ENCODE assay signal across 10 cellular contexts in genomic region chr20:62859721-62860120, GRCh38. TPM values are rescaled to one million over a fixed set of nuclear protein-coding genes. Genes with fewer than 3 reads are reported as not detected.
A peak's percentile ranks its signal among the peaks of the same experiment; 100 is the strongest.
DNase-seq lines count a peak whose midpoint lies in the region; ATAC-seq and TF ChIP-seq lines count a peak whose summit lies in the region.
"Had no signal": no experiment of that assay in that cellular context is flagged by ENCODE, and none has a peak within 500 bp of the region (broad histone marks: within the 10 kb centered on the region; RNA-seq: fewer than 3 reads in every experiment).

No MANE protein-coding gene starts in this region.

- no peak overlapping the region for H3K27ac Mint-ChIP-seq in activated T-cell treated with anti-CD3 and anti-CD28 coated beads, Interleukin-2, amount 50 U/mL, for 24 hours
- H3K27ac Mint-ChIP-seq in T-cell = no peak overlapping the region
- H3K27ac Mint-ChIP-seq in stimulated activated naive CD8-positive, alpha-beta T cell treated with anti-CD3 and anti-CD28 coated beads, Interleukin-15, amount 100 ng/mL, for 72 hours = no peak overlapping the region

- POLR2A ChIA-PET in T-cell (lab: Charles Lee) = no interaction called here

- peaks cover 26% of the 10 kb centered on the region for H3K4me1 Mint-ChIP-seq in activated T-cell treated with anti-CD3 and anti-CD28 coated beads, Interleukin-2, amount 50 U/mL, for 24 hours (ENCODE audit: low read depth)
- peaks cover 24 to 28% (median 25%) of the 10 kb centered on the region in 3 donors for H3K4me1 Mint-ChIP-seq in T-cell
- peaks cover 37% of the 10 kb centered on the region for H3K4me1 Mint-ChIP-seq in stimulated activated naive CD8-positive, alpha-beta T cell treated with anti-CD3 and anti-CD28 coated beads, Interleukin-15, amount 100 ng/mL, for 72 hours

- no peak for TF ChIP-seq CTCF in fibroblast of pulmonary artery (IDR thresholded peaks at IDR 0.05; ENCODE audit: low read length, missing control alignments)

- H3K36me3 Mint-ChIP-seq in activated T-cell treated with anti-CD3 and anti-CD28 coated beads, Interleukin-2, amount 50 U/mL, for 24 hours (ENCODE audit: low read depth) = peaks cover 16% of the 10 kb centered on the region
- peaks cover 14% of the 10 kb centered on the region for H3K36me3 Mint-ChIP-seq in T-cell

- peaks cover 5% of the 10 kb centered on the region for H3K9me3 Mint-ChIP-seq in activated T-cell treated with anti-CD3 and anti-CD28 coated beads, Interleukin-2, amount 50 U/mL, for 24 hours
- H3K9me3 Mint-ChIP-seq in T-cell = no peaks in the 10 kb centered on the region
- H3K9me3 Mint-ChIP-seq in stimulated activated naive CD8-positive, alpha-beta T cell treated with anti-CD3 and anti-CD28 coated beads, Interleukin-15, amount 100 ng/mL, for 72 hours = peaks cover 0 to 5% of the 10 kb centered on the region in 2 donors

- DNase-seq in activated T-cell treated with anti-CD3 and anti-CD28 coated beads, Interleukin-2, amount 50 U/mL, for 24 hours = no peak
- DNase-seq in activated T-cell treated with anti-CD3 and anti-CD28 coated beads for 4 hours (no peak), T-cell (no peak), fibroblast of pulmonary artery (ENCODE audit: low read depth) (no peak), NCI-H345 (lab: John Stamatoyannopoulos, UW) (no peak), NOMO-1 treated with DMSO at 0.1 percent for 48 hours (lab: John Stamatoyannopoulos, UW; ENCODE audit: unreplicated experiment) (no peak), SW480 (ENCODE audit: low spot score) (no peak)
- no peak for DNase-seq in stimulated activated naive CD8-positive, alpha-beta T cell treated with anti-CD3 and anti-CD28 coated beads, Interleukin-15, amount 100 ng/mL, for 72 hours
- DNase-seq: activated CD8-positive, alpha-beta memory T cell treated with anti-CD3 and anti-CD28 coated beads, Interleukin-2, amount 50 U/mL, for 4 hours; RPMI8226 had no signal

- no peak for ATAC-seq in T-cell (replicated peaks in 1 of 4)
- ATAC-seq in stimulated activated naive CD8-positive, alpha-beta T cell treated with anti-CD3 and anti-CD28 coated beads, Interleukin-15, amount 100 ng/mL, for 72 hours = no peak

- H3K4me3 ChIP-seq in fibroblast of pulmonary artery (replicated peaks; ENCODE audit: low read depth, low read length) = peak overlapping the region; percentile 56

- H3K27me3 Mint-ChIP-seq in activated T-cell treated with anti-CD3 and anti-CD28 coated beads, Interleukin-2, amount 50 U/mL, for 24 hours = peaks cover 3% of the 10 kb centered on the region
- no peaks in the 10 kb centered on the region for H3K27me3 Mint-ChIP-seq in T-cell
- H3K27me3 Mint-ChIP-seq in stimulated activated naive CD8-positive, alpha-beta T cell treated with anti-CD3 and anti-CD28 coated beads, Interleukin-15, amount 100 ng/mL, for 72 hours = peaks cover 8% of the 10 kb centered on the region

- CTCF ChIA-PET in T-cell (lab: Charles Lee) = interaction anchor here in 1 of 2 donors (0.7 to 0.9 kb wide), 2 partner anchors 13 to 173 kb away, joined by 3 read pairs; no protein-coding TSS in a partner anchor

- H3K4me3 Mint-ChIP-seq in activated T-cell treated with anti-CD3 and anti-CD28 coated beads, Interleukin-2, amount 50 U/mL, for 24 hours = peak overlapping the region; percentile 71
- peak overlapping the region; percentile 65 to 71 (median 66) for H3K4me3 Mint-ChIP-seq in T-cell
- peak overlapping the region; percentile 70 to 81 for H3K4me3 Mint-ChIP-seq in stimulated activated naive CD8-positive, alpha-beta T cell treated with anti-CD3 and anti-CD28 coated beads, Interleukin-15, amount 100 ng/mL, for 72 hours

RNA-seq across cellular contexts. Expression of gene TCFL5, which starts 1.9 kb away (rescaled TPM):
- 10 to 100 TPM in 2 of 5 donors, 1 to 10 TPM in 3; 5.0 to 12.7 (median 8.5) TPM for total RNA-seq in T-cell

RNA-seq across cellular contexts. Expression of gene COL9A3, which starts 42.9 kb away (rescaled TPM):
- 1 to 10 TPM in 1 of 5 donors, under 1 TPM in 3, not detected in 1; 0.51 to 2.1 (median 0.75) TPM for total RNA-seq in T-cell

RNA-seq across cellular contexts. Expression of gene OGFR, which starts 55.1 kb away (rescaled TPM):
- total RNA-seq in T-cell = 10 to 100 TPM; 46.5 to 91.1 (median 83.0) TPM
